Comparison of ENCODE assay signal across 25 cellular contexts in the genomic region with DNA sequence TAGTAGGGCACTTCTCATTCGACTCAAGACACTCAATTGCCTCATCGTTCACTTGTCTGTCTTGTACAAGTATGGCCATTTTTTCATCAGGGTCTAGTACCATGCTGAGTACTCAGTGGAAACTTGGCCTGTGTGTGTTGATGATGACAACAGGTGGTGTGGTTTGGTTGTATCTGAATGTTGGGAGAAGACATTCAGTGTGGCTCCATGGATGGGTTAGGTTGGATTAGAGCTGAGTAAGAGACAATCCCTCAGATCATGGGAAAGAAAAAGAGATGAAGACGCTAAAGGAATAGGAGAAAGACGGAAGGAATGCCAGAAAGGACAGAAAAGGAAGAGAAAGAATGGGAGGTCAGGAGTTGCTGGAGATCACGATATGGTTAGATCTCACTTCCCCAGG. TPM values are rescaled to one million over a fixed set of nuclear protein-coding genes. Genes with fewer than 3 reads are reported as not detected.
"Had no signal": no experiment of that assay in that cellular context is flagged by ENCODE, and none has a peak within 500 bp of the region (broad histone marks: within the 10 kb centered on the region; RNA-seq: fewer than 3 reads in every experiment).

No MANE protein-coding gene starts in this region.

- H3K4me2 ChIP-seq: SK-N-SH had no signal

- ATAC-seq: HepG2, Panc1, PC-3, T-cell had no signal

- H3K4me3 ChIP-seq: MG63 had no signal

- H3K4me1 Mint-ChIP-seq: T-cell had no signal

- H3K9me3 Mint-ChIP-seq: T-cell had no signal

- H3K27ac Mint-ChIP-seq: T-cell had no signal

- H3K9me3 ChIP-seq: MG63, SK-N-SH had no signal

- H3K27ac ChIP-seq: RWPE1 had no signal

- DNase-seq: IMR-90, Karpas-422, KG1, MG63, NCI-H1092 treated with DMSO at 0.1 percent for 48 hours, NCI-H1436, NCI-H187, NCI-H2029, NCI-H2081 treated with DMSO at 0.1 percent for 48 hours, NCI-H2171, NCI-H226, NCI-H446, NCI-H510A, NCI-H524 treated with DMSO at 0.1 percent for 48 hours, NCI-H69, NCI-H774, PC-3, SHP77, SK-N-SH, SW 1271, T-cell had no signal

- H3K9me2 ChIP-seq: SK-N-SH had no signal

- H3K36me3 ChIP-seq: MG63 had no signal

- H3K4me3 Mint-ChIP-seq: T-cell had no signal

- H3K36me3 Mint-ChIP-seq: T-cell had no signal

RNA-seq across cellular contexts. Expression of gene PCDH1, which starts 17.0 kb away (rescaled TPM):
- total RNA-seq: OCI-LY7 had no signal
